12 cellular contexts compared by ENCODE assay signal in the genomic region with DNA sequence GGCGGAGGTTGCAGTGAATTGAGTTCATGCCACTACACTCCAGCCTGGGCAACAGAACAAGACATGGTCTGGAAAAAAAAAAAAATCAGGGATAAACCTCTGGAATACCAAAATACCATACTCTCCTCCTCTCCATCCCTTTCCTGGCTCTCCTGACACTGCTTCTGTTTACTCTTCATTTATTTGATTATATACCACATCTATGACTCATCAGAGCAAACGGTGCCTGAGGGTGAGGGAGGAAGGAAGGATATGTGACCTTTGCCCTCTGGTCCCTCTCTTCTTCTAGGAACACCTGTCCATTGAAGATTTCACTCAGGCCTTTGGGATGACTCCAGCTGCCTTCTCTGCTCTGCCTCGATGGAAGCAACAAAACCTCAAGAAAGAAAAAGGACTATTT. TPM values are rescaled to one million over a fixed set of nuclear protein-coding genes. Genes with fewer than 3 reads are reported as not detected.
DNase-seq lines count a peak whose midpoint lies in the region; ATAC-seq, FAIRE-seq and TF ChIP-seq lines count a peak whose summit lies in the region.
"Had no signal": no experiment of that assay in that cellular context is flagged by ENCODE, and none has a peak within 500 bp of the region (broad histone marks: within the 10 kb centered on the region; RNA-seq: fewer than 3 reads in every experiment).

No MANE protein-coding gene starts in this region.

- peak overlapping the region; percentile 63 for H3K27ac Mint-ChIP-seq in Caco-2 (ENCODE audit: unreplicated experiment)

- 53% methylated on average over 3 of the region's 3 CpGs for WGBS in HepG2 (ENCODE audit: low lambda C conversion rate)

- FAIRE-seq in HepG2 (lab: Jason Lieb, UNC): no peak
- FAIRE-seq in kidney (lab: Jason Lieb, UNC): no peak

- peak overlapping the region; percentile 94 for H3K27ac ChIP-seq in VCaP
- H3K27ac ChIP-seq in HepG2 (ENCODE audit: extremely low read length, insufficient read depth, low read length): no peak overlapping the region
- no peak overlapping the region for H3K27ac ChIP-seq in kidney (ENCODE audit: low read depth in 2 of 2, low read length in 2 of 2)

- TF ChIP-seq RAD21 in HepG2 (CRISPR knock-in tag; IDR thresholded peaks at IDR 0.05): no peak

- peaks cover 11% of the 10 kb centered on the region for H3K36me3 ChIP-seq in Caco-2 (ENCODE audit: control insufficient read depth, insufficient read depth, low read length)
- peaks cover 13 to 54% of the 10 kb centered on the region in 2 experiments for H3K36me3 ChIP-seq in HepG2 (replicated peaks in 1 of 2; ENCODE audit: control insufficient read depth in 1 of 2, insufficient read depth in 2 of 2, low read length in 2 of 2)
- H3K36me3 ChIP-seq in kidney (ENCODE audit: control insufficient read depth in 1 of 2, insufficient read depth in 2 of 2, low read length in 2 of 2): peaks cover 5% of the 10 kb centered on the region in 2 donors

- peak in 1 of 2 experiments; percentile 78; a peak in 2 of 4 replicates for TF ChIP-seq EP300 in HepG2 (IDR thresholded peaks at IDR 0.05; ENCODE audit: low read depth in 2 of 2, low read length in 2 of 2)
- TF ChIP-seq EP300 in HepG2 (CRISPR knock-in tag; IDR thresholded peaks at IDR 0.05; ENCODE audit: borderline replicate concordance): no peak; the same call in 1 of the 2 replicates

- no peaks in the 10 kb centered on the region for H4K20me1 ChIP-seq in HepG2 (ENCODE audit: insufficient read depth, low read length)

- no peak for TF ChIP-seq CTCF in Caco-2 (IDR thresholded peaks at IDR 0.05; ENCODE audit: insufficient read depth in 1 of 2, low read depth in 1 of 2, low read length in 1 of 2, severe bottlenecking in 1 of 2, unreplicated experiment in 1 of 2)
- no peak for TF ChIP-seq CTCF in VCaP (conservative IDR thresholded peaks at IDR 0.05)
- no peak for TF ChIP-seq CTCF in HepG2 (CRISPR knock-in tag; IDR thresholded peaks at IDR 0.05)
- TF ChIP-seq CTCF in kidney (IDR thresholded peaks at IDR 0.05; ENCODE audit: borderline replicate concordance, extremely low read depth, insufficient read depth): no peak

- no peaks in the 10 kb centered on the region for H3K27me3 ChIP-seq in Caco-2 (replicated peaks; ENCODE audit: control insufficient read depth, insufficient read depth, low read length)
- no peaks in the 10 kb centered on the region for H3K27me3 ChIP-seq in HepG2 (ENCODE audit: control insufficient read depth in 1 of 2, insufficient read depth in 2 of 2, low read length in 2 of 2)

- H2AFZ ChIP-seq in HepG2 (ENCODE audit: low read length): no peak overlapping the region

- no peak overlapping the region for H3K4me2 ChIP-seq in HepG2 (ENCODE audit: low read depth, low read length)

- DNase-seq in Caco-2: peak; percentile 79 to 86
- peak; percentile 75 for DNase-seq in HT-29 (ENCODE audit: low spot score)
- peak; percentile 86 for DNase-seq in HepG2 (ENCODE audit: low spot score)
- no peak for DNase-seq in kidney
- no peak for DNase-seq in superior temporal gyrus (ENCODE audit: extremely low spot score)
- DNase-seq: activated CD4-positive, CD25-positive, alpha-beta regulatory T cell treated with anti-CD3 and anti-CD28 coated beads, Interleukin-2, amount 50 U/mL, for 72 hours; activated gamma-delta T cell; Right ventricle myocardium superior had no signal

- no peaks in the 10 kb centered on the region for H3K9me3 Mint-ChIP-seq in Caco-2 (ENCODE audit: unreplicated experiment)

- H3K9ac ChIP-seq in HepG2 (ENCODE audit: insufficient read depth, low read depth, low read length) (no peak overlapping the region), kidney (ENCODE audit: low read length in 2 of 2) (no peak overlapping the region)

- CTCF ChIA-PET in Caco-2 (lab: Charles Lee) (no interaction called here), HepG2 (lab: Yijun Ruan, JAX; ENCODE audit: low intra/inter-chr PET ratio, low total read pairs) (no interaction called here)

- no peak for TF ChIP-seq POLR2A in HepG2 (IDR thresholded peaks at IDR 0.05; ENCODE audit: insufficient read depth in 1 of 2, low read depth in 2 of 2, low read length in 2 of 2)

- POLR2A ChIA-PET in Caco-2 (lab: Charles Lee): no interaction called here
- POLR2A ChIA-PET in HepG2 (lab: Yijun Ruan, JAX): interaction anchor here (0.7 to 1.2 kb wide), 2 partner anchors 30 to 119 kb away, joined by 3 read pairs; partner anchors contain the start of genes USP37 and VIL1

- ATAC-seq in HepG2: peak; percentile 29
- no peak for ATAC-seq in GM21515 (IDR thresholded peaks at IDR 0.05; ENCODE audit: unreplicated experiment)
- no peak for ATAC-seq in GM18868 (IDR thresholded peaks at IDR 0.05; ENCODE audit: unreplicated experiment)

- H3K27me3 Mint-ChIP-seq in Caco-2 (ENCODE audit: insufficient read depth, unreplicated experiment): no peaks in the 10 kb centered on the region

- in situ Hi-C loops in HepG2 (cut with HindIII; ENCODE audit: extremely low pct_ligation_motif_present, low pct_unique_long_range_greater_than_20kb): no loop called here

- BruUV-seq in Caco-2 (replicated peaks; lab: Mats Ljungman, UMichigan): no TSS peak
- BruUV-seq in HepG2 (replicated peaks; lab: Mats Ljungman, UMichigan): no TSS peak

- no peaks in the 10 kb centered on the region for H3K79me2 ChIP-seq in HepG2 (ENCODE audit: insufficient read depth, low read length)

- H3K4me3 ChIP-seq in Caco-2 (ENCODE audit: low read depth, low read length) (no peak overlapping the region), HepG2 (replicated peaks in 1 of 3; ENCODE audit: insufficient read depth in 1 of 3, low read depth in 2 of 3, low read length in 3 of 3) (no peak overlapping the region), kidney (ENCODE audit: low read length in 2 of 2) (no peak overlapping the region)

- H3K4me1 Mint-ChIP-seq in Caco-2 (ENCODE audit: low read depth, unreplicated experiment): peaks cover 30% of the 10 kb centered on the region

- peaks cover 78% of the 10 kb centered on the region for H3K36me3 Mint-ChIP-seq in Caco-2 (ENCODE audit: insufficient read depth, unreplicated experiment)

- H3K9me3 ChIP-seq in Caco-2 (no peaks in the 10 kb centered on the region), HepG2 (ENCODE audit: low read length) (no peaks in the 10 kb centered on the region), kidney (ENCODE audit: control insufficient read depth in 1 of 2, low read length in 2 of 2) (no peaks in the 10 kb centered on the region)

- peak overlapping the region; percentile 44 for H3K4me3 Mint-ChIP-seq in Caco-2 (ENCODE audit: unreplicated experiment)

- intact Hi-C loops in Caco-2 (cut with micrococcal nuclease; ENCODE audit: unreplicated experiment): no loop called here
- intact Hi-C loops in HepG2 (cut with micrococcal nuclease; ENCODE audit: unreplicated experiment): no loop called here
- intact Hi-C loops in kidney (cut with DNase I): no loop called here

- H3K4me1 ChIP-seq in Caco-2 (peaks cover 62% of the 10 kb centered on the region), HepG2 (ENCODE audit: insufficient read depth, low read length) (peaks cover 64% of the 10 kb centered on the region), kidney (ENCODE audit: control insufficient read depth in 1 of 2, insufficient read depth in 1 of 2, low read depth in 1 of 2, low read length in 2 of 2) (no peaks in the 10 kb centered on the region)

RNA-seq across cellular contexts. Expression of gene VIL1, which starts 30.0 kb away (rescaled TPM):
- total RNA-seq in Caco-2 (2022) (401 and 448 TPM in 2 replicates), HepG2 (2016; rRNA removed; fragmentation: Illumina TruSeq; extraction: Trizol) (301 and 337 TPM in 2 replicates), kidney (9.0 TPM)
- 230 and 247 TPM in 2 replicates for total RNA-seq in HT-29 (2014; rRNA removed; shearing (Covaris generic))
- total RNA-seq in HepG2 (2016; cell fraction: cytosol; rRNA removed; fragmentation: Illumina TruSeq; extraction: Trizol; ENCODE audit: low read depth): 59.0 and 67.7 TPM in 2 replicates
- 281 and 313 TPM in 2 replicates for total RNA-seq in HepG2 (2016; cell fraction: insoluble cytoplasmic fraction; rRNA removed; fragmentation: Illumina TruSeq; extraction: Trizol)
- total RNA-seq in HepG2 (2016; cell fraction: membrane; rRNA removed; fragmentation: Illumina TruSeq; extraction: Trizol): 183 and 224 TPM in 2 replicates
- total RNA-seq in HepG2 (2016; cell fraction: nucleus; rRNA removed; fragmentation: Illumina TruSeq; extraction: Trizol): 188 and 190 TPM in 2 replicates
- polyA plus RNA-seq in HepG2 (2011; rRNA removed) (287 and 352 TPM in 2 replicates), kidney (ENCODE audit: insufficient read depth, low read depth, low replicate concordance) (10.5 TPM)
- polyA plus RNA-seq in HepG2 (2011; cell fraction: cytosol; rRNA removed): 169 and 211 TPM in 2 replicates
- 756 and 778 TPM in 2 replicates for polyA plus RNA-seq in HepG2 (2011; cell fraction: nucleus; rRNA removed)
- 201 and 249 TPM in 2 replicates for polyA plus RNA-seq in HepG2 (2012)
- 85.6 and 100 TPM in 2 replicates for polyA plus RNA-seq in HepG2 (2016; cell fraction: cytosol; fragmentation: Illumina TruSeq; extraction: Trizol; ENCODE audit: low read depth)
- polyA plus RNA-seq in HepG2 (2016; cell fraction: insoluble cytoplasmic fraction; fragmentation: Illumina TruSeq; extraction: Trizol; ENCODE audit: low read depth): 215 and 265 TPM in 2 replicates
- polyA plus RNA-seq in HepG2 (2016; cell fraction: membrane; fragmentation: Illumina TruSeq; extraction: Trizol; ENCODE audit: low read depth): 117 and 144 TPM in 2 replicates
- polyA plus RNA-seq in HepG2 (2016; cell fraction: nucleus; fragmentation: Illumina TruSeq; extraction: Trizol; ENCODE audit: insufficient read depth, low read depth): 336 and 399 TPM in 2 replicates
- 0.19 and 699 TPM in 2 replicates for polyA minus RNA-seq in HepG2 (2011; rRNA and poly(A)+ RNA removed; ENCODE audit: low replicate concordance)
- 138 and 156 TPM in 2 replicates for polyA minus RNA-seq in HepG2 (2011; cell fraction: cytosol; rRNA and poly(A)+ RNA removed)
- polyA minus RNA-seq in HepG2 (2011; cell fraction: nucleus; rRNA and poly(A)+ RNA removed): 112 and 120 TPM in 2 replicates
- total RNA-seq: Right ventricle myocardium superior, urinary bladder had no signal

RNA-seq across cellular contexts. Expression of gene CTDSP1, which starts 49.3 kb away (rescaled TPM):
- 103 and 104 TPM in 2 replicates for total RNA-seq in Caco-2 (2022)
- total RNA-seq in HT-29 (2014; rRNA removed; shearing (Covaris generic)): 132 and 151 TPM in 2 replicates
- total RNA-seq in HepG2 (2016; rRNA removed; fragmentation: Illumina TruSeq; extraction: Trizol): 78.5 and 91.0 TPM in 2 replicates
- 61.6 and 62.5 TPM in 2 replicates for total RNA-seq in HepG2 (2016; cell fraction: cytosol; rRNA removed; fragmentation: Illumina TruSeq; extraction: Trizol; ENCODE audit: low read depth)
- 72.7 and 92.2 TPM in 2 replicates for total RNA-seq in HepG2 (2016; cell fraction: insoluble cytoplasmic fraction; rRNA removed; fragmentation: Illumina TruSeq; extraction: Trizol)
- total RNA-seq in HepG2 (2016; cell fraction: membrane; rRNA removed; fragmentation: Illumina TruSeq; extraction: Trizol): 98.7 and 108 TPM in 2 replicates
- 63.4 and 77.8 TPM in 2 replicates for total RNA-seq in HepG2 (2016; cell fraction: nucleus; rRNA removed; fragmentation: Illumina TruSeq; extraction: Trizol)
- 268 and 270 TPM in 2 replicates for polyA plus RNA-seq in HepG2 (2011; rRNA removed)
- polyA plus RNA-seq in HepG2 (2011; cell fraction: cytosol; rRNA removed): 216 and 257 TPM in 2 replicates
- polyA plus RNA-seq in HepG2 (2011; cell fraction: nucleus; rRNA removed): 595 and 749 TPM in 2 replicates
- polyA plus RNA-seq in HepG2 (2012): 72.7 and 87.5 TPM in 2 replicates
- polyA plus RNA-seq in HepG2 (2016; cell fraction: cytosol; fragmentation: Illumina TruSeq; extraction: Trizol; ENCODE audit: low read depth): 60.8 and 65.7 TPM in 2 replicates
- 106 and 117 TPM in 2 replicates for polyA plus RNA-seq in HepG2 (2016; cell fraction: insoluble cytoplasmic fraction; fragmentation: Illumina TruSeq; extraction: Trizol; ENCODE audit: low read depth)
- 114 and 123 TPM in 2 replicates for polyA plus RNA-seq in HepG2 (2016; cell fraction: membrane; fragmentation: Illumina TruSeq; extraction: Trizol; ENCODE audit: low read depth)
- 131 and 137 TPM in 2 replicates for polyA plus RNA-seq in HepG2 (2016; cell fraction: nucleus; fragmentation: Illumina TruSeq; extraction: Trizol; ENCODE audit: insufficient read depth, low read depth)
- 139 and 364 TPM in 2 replicates for polyA minus RNA-seq in HepG2 (2011; rRNA and poly(A)+ RNA removed; ENCODE audit: low replicate concordance)
- 88.3 and 92.0 TPM in 2 replicates for polyA minus RNA-seq in HepG2 (2011; cell fraction: cytosol; rRNA and poly(A)+ RNA removed)
- polyA minus RNA-seq in HepG2 (2011; cell fraction: nucleus; rRNA and poly(A)+ RNA removed): 159 and 160 TPM in 2 replicates
- total RNA-seq in kidney: 196 TPM
- polyA plus RNA-seq in kidney (ENCODE audit: insufficient read depth, low read depth, low replicate concordance): 118 TPM

Comparison
In these comparisons a context has a peak if more than half of its experiments do, and no peak if none do; other contexts are left out.
1. DNase-seq: peak in Caco-2 (2 of 2), HT-29 (single experiment) and HepG2 (single experiment); none in kidney (single experiment) and superior temporal gyrus (single experiment).